ENCODE assay signal across 15 cellular contexts in the genomic region with DNA sequence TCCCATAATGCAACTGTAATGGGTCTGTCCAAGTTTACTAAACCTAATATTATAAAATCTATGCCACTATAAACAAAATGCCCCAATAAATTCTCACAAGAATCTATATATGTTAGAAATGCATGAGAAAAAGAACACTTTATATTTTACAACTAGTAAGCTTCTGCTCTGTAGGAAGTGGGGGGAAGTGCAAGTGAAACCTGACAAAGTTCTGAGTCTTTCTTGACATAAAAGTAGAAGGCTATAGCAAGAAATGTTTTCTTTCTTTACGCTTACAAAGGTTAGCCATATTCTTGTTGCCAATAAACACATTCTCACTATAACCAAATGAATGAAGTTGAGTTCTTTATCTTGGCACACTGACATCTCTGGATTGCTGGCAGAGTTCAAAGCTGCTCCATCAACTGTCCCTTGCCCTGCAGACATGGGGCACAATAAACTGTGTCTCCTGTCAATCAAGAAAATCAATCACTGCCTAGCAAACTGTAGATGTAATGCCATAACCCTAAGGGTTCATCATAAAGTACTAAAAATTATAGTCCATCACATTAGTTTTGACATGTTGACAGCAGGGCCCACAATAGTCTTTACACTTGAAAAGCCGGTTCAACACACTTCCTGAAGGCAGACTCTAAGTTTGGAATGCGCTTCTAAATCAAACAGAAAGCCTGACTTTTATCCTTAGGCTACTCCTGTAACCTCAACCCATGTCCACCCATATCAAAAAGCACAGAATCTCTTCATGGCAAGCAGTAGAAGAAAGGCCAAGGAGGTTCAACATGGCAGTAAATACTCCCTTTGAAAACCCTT.
"Had no signal": no experiment of that assay in that cellular context is flagged by ENCODE, and none has a peak within 500 bp of the region (broad histone marks: within the 10 kb centered on the region; RNA-seq: fewer than 3 reads in every experiment).

No MANE protein-coding gene starts in this region.

- H3K27me3 ChIP-seq: testis, uterus had no signal

- H3K36me3 ChIP-seq: uterus had no signal

- H3K9me3 ChIP-seq: testis, uterus had no signal

- H3K9me3 Mint-ChIP-seq: nephron progenitor cell had no signal

- H3K27me3 Mint-ChIP-seq: activated naive CD8-positive, alpha-beta T cell treated with anti-CD3 and anti-CD28 coated beads, Interleukin-2, amount 10 ng/mL, durations not matched to agents 7 days and 5 days had no signal

- DNase-seq: activated CD4-positive, alpha-beta T cell treated with anti-CD3 and anti-CD28 coated beads, Interleukin-2, amount 50 U/mL, for 48 hours; activated gamma-delta T cell treated with Interleukin-2 at 50 U/mL for 16 hours; activated naive CD8-positive, alpha-beta T cell treated with anti-CD3 and anti-CD28 coated beads, Interleukin-2, amount 10 ng/mL, durations not matched to agents 7 days and 5 days; activated T-cell treated with anti-CD3 and anti-CD28 coated beads, Interleukin-2, amount 50 U/mL, for 48 hours; anterior cingulate cortex; cerebellar nuclear complex; dermis blood vessel endothelial cell; hypothalamus; kidney glomerular epithelial cell; nephron progenitor cell; stimulated activated CD4-positive, alpha-beta T cell treated with anti-CD3 and anti-CD28 coated beads, Interleukin-2, amount 100 ng/mL, for 48 hours; stimulated activated naive CD8-positive, alpha-beta T cell treated with anti-CD3 and anti-CD28 coated beads, Interleukin-15, Interleukin-2, amounts not matched to agents 100 U/mL and 50 U/mL, for 24 hours; testis; uterus had no signal

- H3K4me3 ChIP-seq: lung, testis, uterus had no signal

- H3K27ac Mint-ChIP-seq: activated naive CD8-positive, alpha-beta T cell treated with anti-CD3 and anti-CD28 coated beads, Interleukin-2, amount 10 ng/mL, durations not matched to agents 7 days and 5 days; nephron progenitor cell had no signal

- H3K4me1 ChIP-seq: testis, uterus had no signal

- H3K27ac ChIP-seq: testis, uterus had no signal

- ATAC-seq: stimulated activated naive CD8-positive, alpha-beta T cell treated with anti-CD3 and anti-CD28 coated beads, Interleukin-15, Interleukin-2, amounts not matched to agents 100 U/mL and 50 U/mL, for 24 hours had no signal

- H3K4me3 Mint-ChIP-seq: activated naive CD8-positive, alpha-beta T cell treated with anti-CD3 and anti-CD28 coated beads, Interleukin-2, amount 10 ng/mL, durations not matched to agents 7 days and 5 days; nephron progenitor cell had no signal
